Comparison of ENCODE assay signal across 8 cellular contexts in the genomic region with DNA sequence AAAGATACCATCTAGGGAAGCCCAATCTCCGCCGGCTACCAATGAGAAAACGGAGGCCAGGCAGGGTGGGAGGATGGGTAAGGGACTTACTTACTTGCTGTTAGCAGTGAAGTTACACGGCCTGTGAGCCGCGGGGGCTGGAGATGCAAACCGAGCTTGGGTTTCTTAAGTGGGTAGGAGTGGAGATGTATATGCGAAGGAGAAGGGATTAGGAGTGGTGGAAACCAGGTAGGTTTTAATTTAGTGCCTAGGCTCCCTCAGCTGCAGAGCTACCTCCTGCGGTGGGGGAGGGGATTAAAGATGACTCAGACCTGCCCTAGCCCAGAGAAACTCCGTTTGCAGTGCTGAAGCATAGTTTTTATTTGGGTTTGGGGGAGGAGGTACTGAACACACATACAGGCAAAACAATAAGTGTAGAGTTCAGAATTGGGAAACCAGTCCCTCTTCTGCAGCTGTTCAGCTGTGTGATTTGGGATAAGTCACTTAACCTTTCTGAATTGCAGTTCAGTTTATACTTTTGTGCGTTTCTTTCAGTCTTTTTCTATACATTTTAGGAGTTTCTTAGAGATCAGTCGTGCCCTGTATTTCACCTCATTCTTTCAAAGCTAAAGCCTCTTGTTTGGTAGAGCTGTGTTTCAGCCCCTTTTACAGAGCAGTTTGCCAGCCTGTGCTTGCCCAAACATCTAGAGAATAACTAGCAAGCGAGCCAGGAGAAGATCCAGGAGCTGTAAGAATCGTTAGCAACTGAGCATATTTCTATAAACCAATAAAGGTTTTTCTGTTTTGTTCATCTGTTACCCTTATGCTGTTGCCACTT. TPM values are rescaled to one million over a fixed set of nuclear protein-coding genes. Genes with fewer than 3 reads are reported as not detected.
A peak's percentile ranks its signal among the peaks of the same experiment; 100 is the strongest.
DNase-seq lines count a peak whose midpoint lies in the region; ATAC-seq and TF ChIP-seq lines count a peak whose summit lies in the region.

No MANE protein-coding gene starts in this region.

- H3K36me3 Mint-ChIP-seq in naive thymus-derived CD4-positive, alpha-beta T cell, result peaks cover 0 to 8% (median 3%) of the 10 kb centered on the region in 5 donors
- no peaks in the 10 kb centered on the region for H3K36me3 Mint-ChIP-seq in stimulated activated naive CD8-positive, alpha-beta T cell treated with anti-CD3 and anti-CD28 coated beads, Interleukin-15, Interleukin-2, amounts not matched to agents 100 ng/mL and 50 ng/mL, for 24 hours (ENCODE audit: low read depth)

- no peaks in the 10 kb centered on the region for H3K36me3 ChIP-seq in naive thymus-derived CD4-positive, alpha-beta T cell (ENCODE audit: control insufficient read depth in 2 of 3, insufficient read depth in 3 of 3, low read length in 3 of 3)

- CTCF ChIA-PET in naive thymus-derived CD4-positive, alpha-beta T cell (lab: Charles Lee), result interaction anchor here (0.6 to 2.4 kb wide), 4 partner anchors 14 to 171 kb away, joined by 3 to 14 read pairs (median 3); no protein-coding TSS in a partner anchor

- ATAC-seq in naive thymus-derived CD4-positive, alpha-beta T cell, result peak; percentile 54
- no peak for ATAC-seq in HG03139 (IDR thresholded peaks at IDR 0.05; ENCODE audit: unreplicated experiment)

- H3K4me3 ChIP-seq in epithelial cell of esophagus (ENCODE audit: low read length), result peak overlapping the region; percentile 97
- H3K4me3 ChIP-seq in naive thymus-derived CD4-positive, alpha-beta T cell (ENCODE audit: low read length), result peak overlapping the region; percentile 72

- H3K4me1 Mint-ChIP-seq in naive thymus-derived CD4-positive, alpha-beta T cell, result peaks cover 32 to 77% (median 63%) of the 10 kb centered on the region in 7 donors
- peaks cover 59% of the 10 kb centered on the region for H3K4me1 Mint-ChIP-seq in stimulated activated naive CD8-positive, alpha-beta T cell treated with anti-CD3 and anti-CD28 coated beads, Interleukin-15, Interleukin-2, amounts not matched to agents 100 ng/mL and 50 ng/mL, for 24 hours (ENCODE audit: low read depth)

- H3K27ac Mint-ChIP-seq in naive thymus-derived CD4-positive, alpha-beta T cell, result peak overlapping the region; percentile 85 to 94 (median 91)
- peak overlapping the region; percentile 87 for H3K27ac Mint-ChIP-seq in stimulated activated naive CD8-positive, alpha-beta T cell treated with anti-CD3 and anti-CD28 coated beads, Interleukin-15, Interleukin-2, amounts not matched to agents 100 ng/mL and 50 ng/mL, for 24 hours

- H3K9me3 ChIP-seq in naive thymus-derived CD4-positive, alpha-beta T cell (ENCODE audit: control insufficient read depth in 2 of 3, low read length in 3 of 3), result no peaks in the 10 kb centered on the region

- H3K4me3 Mint-ChIP-seq in naive thymus-derived CD4-positive, alpha-beta T cell, result peak overlapping the region; percentile 80 to 97 (median 90)
- peak overlapping the region; percentile 87 for H3K4me3 Mint-ChIP-seq in stimulated activated naive CD8-positive, alpha-beta T cell treated with anti-CD3 and anti-CD28 coated beads, Interleukin-15, Interleukin-2, amounts not matched to agents 100 ng/mL and 50 ng/mL, for 24 hours

- TF ChIP-seq CTCF in GM13976 (IDR thresholded peaks at IDR 0.05; ENCODE audit: borderline replicate concordance, control extremely low read depth, extremely low read depth, insufficient read depth, missing control alignments) (no peak), epithelial cell of esophagus (IDR thresholded peaks at IDR 0.05; ENCODE audit: insufficient read depth, low read depth, low read length, missing control alignments) (no peak)

- in situ Hi-C loops in GM13976 (cut with MboI; ENCODE audit: low sequenced_read_pairs, unreplicated experiment), result loop anchor here (25.0 kb wide), 1 partner anchor 640 kb away; the partner anchor contains the start of gene RPS19BP1

- H3K9me3 Mint-ChIP-seq in naive thymus-derived CD4-positive, alpha-beta T cell, result peaks cover 0 to 2% (median 0%) of the 10 kb centered on the region in 11 donors
- no peaks in the 10 kb centered on the region for H3K9me3 Mint-ChIP-seq in stimulated activated naive CD8-positive, alpha-beta T cell treated with anti-CD3 and anti-CD28 coated beads, Interleukin-15, Interleukin-2, amounts not matched to agents 100 ng/mL and 50 ng/mL, for 24 hours

- H3K27ac ChIP-seq in naive thymus-derived CD4-positive, alpha-beta T cell (ENCODE audit: low read depth, low read length), result peak overlapping the region; percentile 71

- intact Hi-C loops in naive thymus-derived CD4-positive, alpha-beta T cell (cut with micrococcal nuclease), result loop anchor here (1.0 to 10.0 kb wide), 18 partner anchors 26 to 657 kb away; partner anchors contain the start of genes MRTFA (in 2 of the 2), RPS19BP1 (in 2 of the 2), ADSL (in 1 of the 2) and ATF4 (in 1 of the 2)

- DNase-seq in GM13976 (ENCODE audit: low spot score) (peak; percentile 37), NCI-H2227 (lab: John Stamatoyannopoulos, UW; ENCODE audit: unreplicated experiment) (peak; percentile 4), epithelial cell of esophagus (ENCODE audit: low read depth) (peak; percentile 74), NCI-H146 (lab: John Stamatoyannopoulos, UW) (no peak)
- peak; percentile 34 to 69 for DNase-seq in activated CD8-positive, alpha-beta memory T cell treated with anti-CD3 and anti-CD28 coated beads for 4 hours (ENCODE audit: low read depth in 2 of 2)
- peak in 8 of 9 donors; percentile 39 to 82 (median 50) for DNase-seq in naive thymus-derived CD4-positive, alpha-beta T cell

- POLR2A ChIA-PET in naive thymus-derived CD4-positive, alpha-beta T cell (lab: Charles Lee), result interaction anchor here (0.6 to 4.5 kb wide), 25 partner anchors 9 to 1291 kb away, joined by 3 to 39 read pairs (median 3); partner anchors contain the start of genes ADSL and PHF5A

- no peaks in the 10 kb centered on the region for H3K27me3 ChIP-seq in naive thymus-derived CD4-positive, alpha-beta T cell (ENCODE audit: control insufficient read depth in 2 of 2, insufficient read depth in 2 of 2, low read length in 2 of 2)

- peaks cover 35 to 37% of the 10 kb centered on the region in 2 donors for H3K4me1 ChIP-seq in naive thymus-derived CD4-positive, alpha-beta T cell (ENCODE audit: control insufficient read depth in 2 of 2, insufficient read depth in 2 of 2, low read length in 2 of 2)

- no peaks in the 10 kb centered on the region for H3K27me3 Mint-ChIP-seq in naive thymus-derived CD4-positive, alpha-beta T cell
- H3K27me3 Mint-ChIP-seq in stimulated activated naive CD8-positive, alpha-beta T cell treated with anti-CD3 and anti-CD28 coated beads, Interleukin-15, Interleukin-2, amounts not matched to agents 100 ng/mL and 50 ng/mL, for 24 hours, result no peaks in the 10 kb centered on the region

RNA-seq across cellular contexts. Expression of gene TNRC6B, which starts 0.6 kb away (rescaled TPM):
- 100 to 1,000 TPM in 4 of 5 experiments, 10 to 100 TPM in 1; 67.4 to 165 (median 146) TPM for total RNA-seq in naive thymus-derived CD4-positive, alpha-beta T cell
- polyA plus RNA-seq in naive thymus-derived CD4-positive, alpha-beta T cell, result 100 to 1,000 TPM; 102 to 119 TPM
